ENCODE assay signal across 16 cellular contexts in genomic region chr17:58387834-58388233, GRCh38. TPM values are rescaled to one million over a fixed set of nuclear protein-coding genes. Genes with fewer than 3 reads are reported as not detected.
A peak's percentile ranks its signal among the peaks of the same experiment; 100 is the strongest.
DNase-seq lines count a peak whose midpoint lies in the region; ATAC-seq, FAIRE-seq and TF ChIP-seq lines count a peak whose summit lies in the region.
"Had no signal": no experiment of that assay in that cellular context is flagged by ENCODE, and none has a peak within 500 bp of the region (broad histone marks: within the 10 kb centered on the region; RNA-seq: fewer than 3 reads in every experiment).

No MANE protein-coding gene starts in this region.

- TF ChIP-seq POLR2A in K562 (conservative IDR thresholded peaks at IDR 0.05), result no peak

- intact Hi-C loops in K562 (cut with micrococcal nuclease), result loop anchor here (1.0 kb wide), 1 partner anchor 29 kb away; the partner anchor contains the start of gene RNF43

- no peaks in the 10 kb centered on the region; the same call in 1 of the 2 replicates for H3K9me3 ChIP-seq in K562 (replicated peaks; ENCODE audit: control insufficient read depth, insufficient read depth, low read depth, low read length)
- H3K9me3 ChIP-seq: ovary had no signal

- H2AFZ ChIP-seq in K562 (ENCODE audit: low read depth, low read length), result peak overlapping the region; percentile 38

- no TSS peak for BruUV-seq in K562 (replicated peaks; lab: Mats Ljungman, UMichigan)

- peak overlapping the region; percentile 63 for H3K4me2 ChIP-seq in K562 (ENCODE audit: insufficient read depth, low read length)

- peak overlapping the region in 1 of 2 experiments; percentile 17; a peak in 1 of 4 replicates for H3K9ac ChIP-seq in K562 (ENCODE audit: insufficient read depth in 1 of 2, low read depth in 2 of 2, low read length in 2 of 2)

- H3K27ac ChIP-seq in K562 (ENCODE audit: extremely low read depth, low read depth, low read length), result peak overlapping the region; percentile 64
- H3K27ac ChIP-seq: ovary had no signal

- CTCF ChIA-PET in K562 (lab: Yijun Ruan, JAX; ENCODE audit: low intra/inter-chr PET ratio), result no interaction called here

- no peaks in the 10 kb centered on the region for H3K36me3 ChIP-seq in K562 (ENCODE audit: control insufficient read depth, insufficient read depth, low read length)
- H3K36me3 ChIP-seq: ovary had no signal

- in situ Hi-C loops in K562 (cut with MboI), result no loop called here

- TF ChIP-seq CTCF in K562 (IDR thresholded peaks at IDR 0.05 in 2 of 3, conservative IDR thresholded peaks at IDR 0.05 in 1 of 3; ENCODE audit: insufficient read depth in 2 of 3, low read depth in 1 of 3, low read length in 3 of 3), result no peak

- POLR2A ChIA-PET in K562 (lab: Yijun Ruan, JAX), result interaction anchor here (4.7 kb wide), 1 partner anchor 8 kb away, joined by 34 read pairs; no protein-coding TSS in a partner anchor

- no peak overlapping the region for H3K4me3 ChIP-seq in Jurkat, Clone E6-1 (ENCODE audit: low read length)
- no peak overlapping the region for H3K4me3 ChIP-seq in K562
- H3K4me3 ChIP-seq: ovary had no signal

- peak; percentile 64; the same call in 1 of the 2 replicates for TF ChIP-seq EP300 in K562 (IDR thresholded peaks at IDR 0.05; ENCODE audit: low read length)

- 6% methylated on average over 1 of the region's 1 CpG for WGBS in K562 (ENCODE audit: insufficient coverage, low coverage, missing lambda C conversion rate)

- FAIRE-seq in K562 (lab: Jason Lieb, UNC), result no peak
- FAIRE-seq: GM18507 had no signal

- no peaks in the 10 kb centered on the region; the same call in 2 of the 3 replicates for H3K79me2 ChIP-seq in K562 (ENCODE audit: control insufficient read depth, insufficient read depth, low read length)

- TF ChIP-seq RAD21 in K562 (CRISPR knock-in tag; conservative IDR thresholded peaks at IDR 0.05 in 1 of 2, IDR thresholded peaks at IDR 0.05 in 1 of 2), result no peak

- peaks cover 26 to 60% of the 10 kb centered on the region in 2 experiments for H3K4me1 ChIP-seq in K562 (replicated peaks in 1 of 2; ENCODE audit: control insufficient read depth in 2 of 2, insufficient read depth in 2 of 2, low read length in 2 of 2)

- H3K9me1 ChIP-seq in K562 (ENCODE audit: control insufficient read depth, insufficient read depth, low read length), result no peaks in the 10 kb centered on the region

- H3K27me3 ChIP-seq in K562 (ENCODE audit: control insufficient read depth in 2 of 2, insufficient read depth in 2 of 2, low read length in 2 of 2), result no peaks in the 10 kb centered on the region
- H3K27me3 ChIP-seq: ovary had no signal

- ATAC-seq in K562 (peak; percentile 48), HG02938 (IDR thresholded peaks at IDR 0.05; ENCODE audit: unreplicated experiment) (no peak)
- peak; percentile 96 for ATAC-seq in stimulated activated naive CD8-positive, alpha-beta T cell treated with anti-CD3 and anti-CD28 coated beads, Interleukin-15, Interleukin-2, amounts not matched to agents 100 U/mL and 50 U/mL, for 24 hours
- ATAC-seq: left cardiac atrium; stimulated activated memory B cell treated with anti-CD40 and anti-IgM and Interleukin-4, amounts not matched to agents 10 μg/mL and 1 μg/mL and 100 μg/mL, for 72 hours had no signal

- DNase-seq in activated gamma-delta T cell treated with Interleukin-2 at 50 U/mL for 16 hours (peak; percentile 11), activated gamma-delta T cell (lab: John Stamatoyannopoulos, UW) (no peak), K562 (ENCODE audit: extremely low read depth in 1 of 4, low spot score in 3 of 4) (peak in 1 of 4 experiments; percentile 45), NCI-H524 (lab: John Stamatoyannopoulos, UW) (no peak)
- DNase-seq in Jurkat, Clone E6-1 (ENCODE audit: low read depth, low spot score), result peak; percentile 92
- DNase-seq in stimulated activated naive CD8-positive, alpha-beta T cell treated with anti-CD3 and anti-CD28 coated beads, Interleukin-15, Interleukin-2, amounts not matched to agents 100 U/mL and 50 U/mL, for 24 hours, result no peak
- DNase-seq in effector CD4-positive, alpha-beta T cell, result no peak
- DNase-seq: caudate nucleus, KG1, left cardiac atrium, NCI-H187 treated with DMSO at 0.1 percent for 48 hours, NCI-H510A treated with DMSO at 0.1 percent for 48 hours, ovary had no signal

- H4K20me1 ChIP-seq in K562 (replicated peaks; ENCODE audit: control insufficient read depth, insufficient read depth, low read length), result no peaks in the 10 kb centered on the region

TF ChIP-seq in K562, 482 proteins besides CTCF, POLR2A, EP300 and RAD21 (continues in another document):
- TF ChIP-seq PHTF2 (CRISPR knock-in tag; IDR thresholded peaks at IDR 0.05) (no peak), ZNF217 (CRISPR knock-in tag; IDR thresholded peaks at IDR 0.05) (no peak), TAL1 (IDR thresholded peaks at IDR 0.05) (peak; percentile 70), NFXL1 (CRISPR knock-in tag; IDR thresholded peaks at IDR 0.05) (no peak), GTF2F1 (IDR thresholded peaks at IDR 0.05; ENCODE audit: low read depth, low read length) (no peak), JUND (IDR thresholded peaks at IDR 0.05; ENCODE audit: borderline replicate concordance, low read depth, low read length) (peak; percentile 73; the same call in 1 of the 2 replicates), JUND (tag; IDR thresholded peaks at IDR 0.05; ENCODE audit: borderline replicate concordance, low read depth, low read length) (peak; percentile 65; the same call in 1 of the 3 replicates), TARDBP (IDR thresholded peaks at IDR 0.05) (no peak), HOXB6 (CRISPR knock-in tag; IDR thresholded peaks at IDR 0.05; ENCODE audit: borderline replicate concordance) (no peak), RCOR1 (IDR thresholded peaks at IDR 0.05; ENCODE audit: borderline replicate concordance in 1 of 2, low read depth in 2 of 2, low read length in 2 of 2) (peak in 1 of 2 experiments; percentile 68; a peak in 2 of 4 replicates)

RNA-seq across cellular contexts. Expression of gene RNF43, which starts 29.5 kb away (rescaled TPM):
- 0.98 TPM for polyA plus RNA-seq in Jurkat, Clone E6-1 (2012; ENCODE audit: insufficient read depth, insufficient read length)
- total RNA-seq in K562 (2011; cell fraction: chromatin; rRNA removed; ENCODE audit: low replicate concordance), result 8.4 and 9.4 TPM in 2 replicates
- 5.0 and 6.2 TPM in 2 replicates for total RNA-seq in K562 (2011; cell fraction: nucleolus; rRNA removed)
- 7.3 and 9.5 TPM in 2 replicates for total RNA-seq in K562 (2011; cell fraction: nucleoplasm; rRNA removed)
- total RNA-seq in K562 (2014; rRNA removed) (1.5 and 2.0 TPM in 2 replicates), K562 (2014; rRNA removed; fragmentation: Illumina TruSeq; extraction: Trizol) (1.5 TPM in 2 replicates), K562 (2015; rRNA removed; fragmentation: Illumina TruSeq; extraction: Trizol) (1.2 TPM in 2 replicates), K562 (2021) (2.3 and 2.7 TPM in 2 replicates)
- polyA plus RNA-seq in K562 (2011; rRNA removed) (0.75 and 1.2 TPM in 2 replicates), K562 (2014; fragmentation: Illumina TruSeq; extraction: Trizol) (1.7 and 2.1 TPM in 2 replicates), K562 (2014; fragmentation: Nextera tagmentation; extraction: Ambion mirVana) (under 1 TPM; 0.29 to 0.51 TPM), K562 (2014; rRNA removed) (1.4 TPM in 2 replicates)
- 0.47 and 0.79 TPM in 2 replicates for polyA plus RNA-seq in K562 (2011; cell fraction: cytosol; rRNA removed)
- 2.0 and 2.8 TPM in 2 replicates for polyA plus RNA-seq in K562 (2011; cell fraction: nucleus; rRNA removed)
- 2.6 and 3.4 TPM in 2 replicates for polyA plus RNA-seq in K562 (2012)
- 1.1 and 3.1 TPM in 2 replicates for polyA minus RNA-seq in K562 (2011; rRNA and poly(A)+ RNA removed)
- 0.29 and 2.1 TPM in 2 replicates for polyA minus RNA-seq in K562 (2011; cell fraction: cytosol; rRNA and poly(A)+ RNA removed)
- 0.89 and 1.3 TPM in 2 replicates for polyA minus RNA-seq in K562 (2011; cell fraction: nucleus; rRNA and poly(A)+ RNA removed)

RNA-seq across cellular contexts. Expression of gene SUPT4H1, which starts 35.8 kb away (rescaled TPM):
- polyA plus RNA-seq in Jurkat, Clone E6-1 (2012; ENCODE audit: insufficient read depth, insufficient read length), result 211 TPM
- 26.0 and 31.9 TPM in 2 replicates for total RNA-seq in K562 (2011; cell fraction: chromatin; rRNA removed; ENCODE audit: low replicate concordance)
- 30.7 and 32.8 TPM in 2 replicates for total RNA-seq in K562 (2011; cell fraction: nucleolus; rRNA removed)
- total RNA-seq in K562 (2011; cell fraction: nucleoplasm; rRNA removed), result 38.1 and 51.1 TPM in 2 replicates
- 62.1 and 94.0 TPM in 2 replicates for total RNA-seq in K562 (2014; rRNA removed)
- total RNA-seq in K562 (2014; rRNA removed; fragmentation: Illumina TruSeq; extraction: Trizol), result 102 and 108 TPM in 2 replicates
- 90.6 and 94.8 TPM in 2 replicates for total RNA-seq in K562 (2015; rRNA removed; fragmentation: Illumina TruSeq; extraction: Trizol)
- 105 and 111 TPM in 2 replicates for total RNA-seq in K562 (2021)
- 198 and 273 TPM in 2 replicates for polyA plus RNA-seq in K562 (2011; rRNA removed)
- 118 and 163 TPM in 2 replicates for polyA plus RNA-seq in K562 (2011; cell fraction: cytosol; rRNA removed)
- 45.3 and 71.9 TPM in 2 replicates for polyA plus RNA-seq in K562 (2011; cell fraction: nucleus; rRNA removed)
- 120 and 125 TPM in 2 replicates for polyA plus RNA-seq in K562 (2012)
- 116 and 140 TPM in 2 replicates for polyA plus RNA-seq in K562 (2014; fragmentation: Illumina TruSeq; extraction: Trizol)
- 100 to 1,000 TPM; 235 to 320 TPM for polyA plus RNA-seq in K562 (2014; fragmentation: Nextera tagmentation; extraction: Ambion mirVana)
- polyA plus RNA-seq in K562 (2014; rRNA removed), result 113 and 117 TPM in 2 replicates
- polyA minus RNA-seq in K562 (2011; rRNA and poly(A)+ RNA removed), result 107 and 135 TPM in 2 replicates
- 23.5 and 42.2 TPM in 2 replicates for polyA minus RNA-seq in K562 (2011; cell fraction: cytosol; rRNA and poly(A)+ RNA removed)
- 12.4 and 23.0 TPM in 2 replicates for polyA minus RNA-seq in K562 (2011; cell fraction: nucleus; rRNA and poly(A)+ RNA removed)

RNA-seq across cellular contexts. Expression of gene TSPOAP1, which starts 59.2 kb away (rescaled TPM):
- polyA plus RNA-seq in Jurkat, Clone E6-1 (2012; ENCODE audit: insufficient read depth, insufficient read length), result 13.8 TPM
- 26.2 and 58.3 TPM in 2 replicates for total RNA-seq in K562 (2011; cell fraction: chromatin; rRNA removed; ENCODE audit: low replicate concordance)
- total RNA-seq in K562 (2011; cell fraction: nucleolus; rRNA removed), result 24.0 and 24.1 TPM in 2 replicates
- total RNA-seq in K562 (2011; cell fraction: nucleoplasm; rRNA removed), result 18.1 and 18.9 TPM in 2 replicates
- 1.0 and 1.8 TPM in 2 replicates for total RNA-seq in K562 (2014; rRNA removed)
- 0.57 and 0.87 TPM in 2 replicates for total RNA-seq in K562 (2014; rRNA removed; fragmentation: Illumina TruSeq; extraction: Trizol)
- total RNA-seq in K562 (2015; rRNA removed; fragmentation: Illumina TruSeq; extraction: Trizol), result 0.94 and 1.2 TPM in 2 replicates
- 1.7 and 3.3 TPM in 2 replicates for total RNA-seq in K562 (2021)
- polyA plus RNA-seq in K562 (2011; rRNA removed), result 3.2 and 3.3 TPM in 2 replicates
- polyA plus RNA-seq in K562 (2011; cell fraction: cytosol; rRNA removed), result 2.4 and 2.6 TPM in 2 replicates
- polyA plus RNA-seq in K562 (2011; cell fraction: nucleus; rRNA removed), result 26.8 and 38.8 TPM in 2 replicates
- polyA plus RNA-seq in K562 (2012), result 3.0 and 5.1 TPM in 2 replicates
- polyA plus RNA-seq in K562 (2014; fragmentation: Illumina TruSeq; extraction: Trizol), result 1.1 and 1.2 TPM in 2 replicates
- not detected for polyA plus RNA-seq in K562 (2014; fragmentation: Nextera tagmentation; extraction: Ambion mirVana)
- 1.6 and 3.9 TPM in 2 replicates for polyA plus RNA-seq in K562 (2014; rRNA removed)
- 1.1 and 1.8 TPM in 2 replicates for polyA minus RNA-seq in K562 (2011; rRNA and poly(A)+ RNA removed)
- polyA minus RNA-seq in K562 (2011; cell fraction: cytosol; rRNA and poly(A)+ RNA removed), result 0.76 and 2.1 TPM in 2 replicates
- 4.1 and 6.2 TPM in 2 replicates for polyA minus RNA-seq in K562 (2011; cell fraction: nucleus; rRNA and poly(A)+ RNA removed)

Comparison
In these comparisons a context has a peak if more than half of its experiments do, and no peak if none do; other contexts are left out.
1. DNase-seq: peak in activated gamma-delta T cell treated with Interleukin-2 at 50 U/mL for 16 hours (single experiment) and Jurkat, Clone E6-1 (single experiment); none in activated gamma-delta T cell (single experiment), stimulated activated naive CD8-positive, alpha-beta T cell treated with anti-CD3 and anti-CD28 coated beads, Interleukin-15, Interleukin-2, amounts not matched to agents 100 U/mL and 50 U/mL, for 24 hours (single experiment), effector CD4-positive, alpha-beta T cell (single experiment) and NCI-H524 (0 of 2).